11 cellular contexts compared by ENCODE assay signal in the genomic region with DNA sequence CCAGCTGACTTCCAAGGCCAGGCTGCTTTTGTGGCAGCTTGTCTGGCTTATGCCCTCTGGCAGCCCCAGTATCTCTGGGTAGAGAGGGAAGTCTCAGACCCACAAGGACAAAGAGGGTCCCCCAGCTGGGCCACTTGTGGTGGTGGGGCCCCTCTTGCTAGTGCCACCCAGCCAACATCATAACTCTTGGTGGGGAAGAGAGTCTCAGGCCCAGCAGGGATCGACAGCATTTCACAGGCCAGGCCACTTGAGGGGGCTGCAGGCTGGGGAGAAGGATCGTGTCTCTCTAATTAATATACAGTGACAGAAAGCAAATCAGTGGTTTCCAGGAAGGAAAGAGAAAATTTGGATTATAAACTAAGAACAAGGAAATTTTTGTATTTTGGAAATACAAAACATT.
DNase-seq lines count a peak whose midpoint lies in the region; ATAC-seq and TF ChIP-seq lines count a peak whose summit lies in the region.
"Had no signal": no experiment of that assay in that cellular context is flagged by ENCODE, and none has a peak within 500 bp of the region (broad histone marks: within the 10 kb centered on the region; RNA-seq: fewer than 3 reads in every experiment).

No MANE protein-coding gene starts in this region.

- no peak for TF ChIP-seq EP300 in neural cell (conservative IDR thresholded peaks at IDR 0.05; ENCODE audit: poor library complexity, severe bottlenecking)

- H3K4me2 ChIP-seq in Loucy (ENCODE audit: low read depth, low read length, poor library complexity, severe bottlenecking) (no peak overlapping the region), neural cell (ENCODE audit: low read length) (no peak overlapping the region)

- ATAC-seq in GM21526 (IDR thresholded peaks at IDR 0.05; ENCODE audit: low FRiP score, unreplicated experiment) (no peak), HG03520 (IDR thresholded peaks at IDR 0.05; ENCODE audit: unreplicated experiment) (no peak)
- ATAC-seq: heart right ventricle had no signal

- peak; percentile 52 for TF ChIP-seq RAD21 in neural cell (conservative IDR thresholded peaks at IDR 0.05)

- H3K4me3 ChIP-seq in Loucy (ENCODE audit: low read length, poor library complexity, severe bottlenecking) (no peak overlapping the region), neural cell (ENCODE audit: low read length) (peak overlapping the region; percentile 3)
- H3K4me3 ChIP-seq: heart right ventricle had no signal

- H3K36me3 ChIP-seq in Loucy (ENCODE audit: insufficient read depth, low read length), result no peaks in the 10 kb centered on the region
- H3K36me3 ChIP-seq in neural cell (ENCODE audit: insufficient read depth, low read length), result no peaks in the 10 kb centered on the region

- no peak overlapping the region for H3K9ac ChIP-seq in Loucy (ENCODE audit: low read depth, low read length, poor library complexity, severe bottlenecking)
- no peak overlapping the region for H3K9ac ChIP-seq in neural cell (ENCODE audit: low read length)

- H2AFZ ChIP-seq in Loucy (ENCODE audit: low read length) (no peak overlapping the region), neural cell (ENCODE audit: low read depth, low read length) (no peak overlapping the region)

- H3K9me2 ChIP-seq in Loucy (replicated peaks; ENCODE audit: low read depth, low read length), result no peaks in the 10 kb centered on the region
- no peaks in the 10 kb centered on the region for H3K9me2 ChIP-seq in neural cell (ENCODE audit: insufficient read depth, low read length)

- no peaks in the 10 kb centered on the region for H3F3A ChIP-seq in Loucy (ENCODE audit: low read depth)
- no peaks in the 10 kb centered on the region for H3F3A ChIP-seq in neural cell (ENCODE audit: insufficient read depth, low read length, poor library complexity, severe bottlenecking)

- TF ChIP-seq CTCF in Loucy (conservative IDR thresholded peaks at IDR 0.05; ENCODE audit: low read length) (peak; percentile 62), neural cell (IDR thresholded peaks at IDR 0.05; ENCODE audit: poor library complexity, severe bottlenecking) (peak; percentile 49)

- no peaks in the 10 kb centered on the region for H3K9me3 ChIP-seq in Loucy (ENCODE audit: insufficient read depth, low read depth, low read length)
- no peaks in the 10 kb centered on the region for H3K9me3 ChIP-seq in neural cell (ENCODE audit: low read length)

- DNase-seq in ELR (ENCODE audit: low read depth), result peak; percentile 13
- peak; percentile 62 for DNase-seq in dermis blood vessel endothelial cell
- DNase-seq in MV-4-11 (lab: John Stamatoyannopoulos, UW), result no peak
- no peak for DNase-seq in caudate nucleus (lab: John Stamatoyannopoulos, UW)
- DNase-seq: activated CD8-positive, alpha-beta memory T cell treated with anti-CD3 and anti-CD28 coated beads, Interleukin-2, amount 50 U/mL, for 4 hours; heart right ventricle; NCI-H2171 had no signal

- no peaks in the 10 kb centered on the region for H3K27me3 ChIP-seq in Loucy (ENCODE audit: insufficient read depth, low read length, poor library complexity, severe bottlenecking)
- H3K27me3 ChIP-seq in neural cell (ENCODE audit: insufficient read depth, low read depth, low read length), result no peaks in the 10 kb centered on the region
- H3K27me3 ChIP-seq: heart right ventricle had no signal

- H3K4me1 ChIP-seq in Loucy (ENCODE audit: insufficient read depth, low read length, poor library complexity, severe bottlenecking), result no peaks in the 10 kb centered on the region
- H3K4me1 ChIP-seq: heart right ventricle had no signal

- H3K79me2 ChIP-seq in Loucy (ENCODE audit: insufficient read depth, low read length), result no peaks in the 10 kb centered on the region
- H3K79me2 ChIP-seq in neural cell (replicated peaks; ENCODE audit: insufficient read depth, low read length), result no peaks in the 10 kb centered on the region

- peak overlapping the region; percentile 51 for H3K27ac ChIP-seq in neural cell (ENCODE audit: low read length)
- H3K27ac ChIP-seq in caudate nucleus (ENCODE audit: low read depth, low read length), result no peak overlapping the region
- H3K27ac ChIP-seq: heart right ventricle had no signal

- H4K20me1 ChIP-seq in Loucy (ENCODE audit: insufficient read depth, low read length, poor library complexity, severe bottlenecking) (no peaks in the 10 kb centered on the region), neural cell (ENCODE audit: insufficient read depth) (no peaks in the 10 kb centered on the region)

TF ChIP-seq in neural cell, 6 proteins besides CTCF, POLR2A, EP300 and RAD21:
- no peak for TF ChIP-seq SMC3 (conservative IDR thresholded peaks at IDR 0.05; ENCODE audit: poor library complexity)
- TF ChIP-seq EZH2 (IDR thresholded peaks at IDR 0.05; ENCODE audit: borderline replicate concordance, insufficient read depth, low read length, poor library complexity, severe bottlenecking), result no peak

Comparison
In these comparisons a context has a peak if more than half of its experiments do, and no peak if none do; other contexts are left out.
1. DNase-seq: peak in ELR (single experiment) and dermis blood vessel endothelial cell (single experiment); none in MV-4-11 (single experiment) and caudate nucleus (0 of 61).